Comparison of ENCODE assay signal across 11 cellular contexts in genomic region chr1:44409019-44409602, GRCh38. TPM values are rescaled to one million over a fixed set of nuclear protein-coding genes. Genes with fewer than 3 reads are reported as not detected.
A peak's percentile ranks its signal among the peaks of the same experiment; 100 is the strongest.
DNase-seq lines count a peak whose midpoint lies in the region; ATAC-seq and TF ChIP-seq lines count a peak whose summit lies in the region.
"Had no signal": no experiment of that assay in that cellular context is flagged by ENCODE, and none has a peak within 500 bp of the region (broad histone marks: within the 10 kb centered on the region; RNA-seq: fewer than 3 reads in every experiment).

No MANE protein-coding gene starts in this region.

- H3K9me3 Mint-ChIP-seq in activated T-cell treated with anti-CD3 and anti-CD28 coated beads, Interleukin-2, amount 50 U/mL, for 72 hours = no peaks in the 10 kb centered on the region
- H3K9me3 Mint-ChIP-seq in activated naive CD8-positive, alpha-beta T cell treated with anti-CD3 and anti-CD28 coated beads for 36 hours = no peaks in the 10 kb centered on the region
- H3K9me3 Mint-ChIP-seq in stimulated activated naive CD8-positive, alpha-beta T cell treated with anti-CD3 and anti-CD28 coated beads, Interleukin-15, amount 100 ng/mL, for 72 hours = no peaks in the 10 kb centered on the region

- no peaks in the 10 kb centered on the region for H3K9me3 ChIP-seq in iPS-20b (ENCODE audit: insufficient read depth, low read depth, low read length)
- H3K9me3 ChIP-seq in A673 (ENCODE audit: low read depth, low read length, poor library complexity, severe bottlenecking) = no peaks in the 10 kb centered on the region
- H3K9me3 ChIP-seq: SJCRH30 had no signal

- H3K4me3 ChIP-seq in iPS-20b (ENCODE audit: low read length) (peak overlapping the region; percentile 74), A673 (ENCODE audit: low read depth, low read length, poor library complexity, severe bottlenecking) (no peak overlapping the region)
- H3K4me3 ChIP-seq: SJCRH30 had no signal

- peaks cover 0 to 2% of the 10 kb centered on the region in 2 donors for H3K36me3 Mint-ChIP-seq in activated T-cell treated with anti-CD3 and anti-CD28 coated beads, Interleukin-2, amount 50 U/mL, for 72 hours (ENCODE audit: insufficient read depth in 2 of 2)
- no peaks in the 10 kb centered on the region for H3K36me3 Mint-ChIP-seq in activated naive CD8-positive, alpha-beta T cell treated with anti-CD3 and anti-CD28 coated beads for 36 hours

- intact Hi-C loops in A673 (cut with micrococcal nuclease; ENCODE audit: unreplicated experiment) = no loop called here

- no peak for TF ChIP-seq CTCF in A673 (conservative IDR thresholded peaks at IDR 0.05; ENCODE audit: low read depth, low read length)

- H3K27ac Mint-ChIP-seq in activated T-cell treated with anti-CD3 and anti-CD28 coated beads, Interleukin-2, amount 50 U/mL, for 72 hours = no peak overlapping the region
- no peak overlapping the region for H3K27ac Mint-ChIP-seq in activated naive CD8-positive, alpha-beta T cell treated with anti-CD3 and anti-CD28 coated beads for 36 hours
- no peak overlapping the region for H3K27ac Mint-ChIP-seq in stimulated activated naive CD8-positive, alpha-beta T cell treated with anti-CD3 and anti-CD28 coated beads, Interleukin-15, amount 100 ng/mL, for 72 hours

- H3K4me1 Mint-ChIP-seq in activated T-cell treated with anti-CD3 and anti-CD28 coated beads, Interleukin-2, amount 50 U/mL, for 72 hours (ENCODE audit: low read depth) = peaks cover 15% of the 10 kb centered on the region
- H3K4me1 Mint-ChIP-seq in activated naive CD8-positive, alpha-beta T cell treated with anti-CD3 and anti-CD28 coated beads for 36 hours = peaks cover 32% of the 10 kb centered on the region
- peaks cover 27% of the 10 kb centered on the region for H3K4me1 Mint-ChIP-seq in stimulated activated naive CD8-positive, alpha-beta T cell treated with anti-CD3 and anti-CD28 coated beads, Interleukin-15, amount 100 ng/mL, for 72 hours

- H3K27me3 ChIP-seq in iPS-20b (ENCODE audit: insufficient read depth, low read length) (peaks cover 89% of the 10 kb centered on the region), A673 (replicated peaks; ENCODE audit: insufficient read depth, low read depth, low read length, poor library complexity) (peaks cover 54% of the 10 kb centered on the region)

- H3K27ac ChIP-seq in iPS-20b (ENCODE audit: low read length) (no peak overlapping the region), A673 (ENCODE audit: low read depth, low read length, poor library complexity, severe bottlenecking) (no peak overlapping the region)
- H3K27ac ChIP-seq: SJCRH30 had no signal

- peaks cover 11% of the 10 kb centered on the region; the same call in 1 of the 2 replicates for H3K4me1 ChIP-seq in iPS-20b (ENCODE audit: insufficient read depth, low read length)
- peaks cover 10% of the 10 kb centered on the region for H3K4me1 ChIP-seq in A673 (ENCODE audit: insufficient read depth, low read length, poor library complexity, severe bottlenecking)
- H3K4me1 ChIP-seq: SJCRH30 had no signal

- H3K36me3 ChIP-seq in iPS-20b (ENCODE audit: insufficient read depth, low read depth, low read length) (peaks cover 12% of the 10 kb centered on the region; the same call in 1 of the 2 replicates), A673 (ENCODE audit: insufficient read depth, low read length, poor library complexity, severe bottlenecking) (no peaks in the 10 kb centered on the region)
- H3K36me3 ChIP-seq: SJCRH30 had no signal

- peak overlapping the region; percentile 76 to 85 for H3K4me3 Mint-ChIP-seq in activated T-cell treated with anti-CD3 and anti-CD28 coated beads, Interleukin-2, amount 50 U/mL, for 72 hours
- H3K4me3 Mint-ChIP-seq in activated naive CD8-positive, alpha-beta T cell treated with anti-CD3 and anti-CD28 coated beads for 36 hours = peak overlapping the region; percentile 57
- peak overlapping the region; percentile 69 to 75 for H3K4me3 Mint-ChIP-seq in stimulated activated naive CD8-positive, alpha-beta T cell treated with anti-CD3 and anti-CD28 coated beads, Interleukin-15, amount 100 ng/mL, for 72 hours

- no TSS peak for BruUV-seq in A673 (replicated peaks; lab: Mats Ljungman, UMichigan)

- CTCF ChIA-PET in A673 (lab: Charles Lee) = no interaction called here

- peak overlapping the region; percentile 1; the same call in 1 of the 2 replicates for H3K9ac ChIP-seq in iPS-20b (ENCODE audit: low read depth, low read length)

- POLR2A ChIA-PET in A673 (lab: Charles Lee; ENCODE audit: low non-redundant PET) = no interaction called here

- no peak for ATAC-seq in activated T-cell treated with anti-CD3 and anti-CD28 coated beads, Interleukin-2, amount 50 U/mL, for 72 hours (replicated peaks in 1 of 2)
- ATAC-seq in stimulated activated naive CD8-positive, alpha-beta T cell treated with anti-CD3 and anti-CD28 coated beads, Interleukin-15, amount 100 ng/mL, for 72 hours = no peak

- H3K27me3 Mint-ChIP-seq in activated T-cell treated with anti-CD3 and anti-CD28 coated beads, Interleukin-2, amount 50 U/mL, for 72 hours (ENCODE audit: low read depth) = peaks cover 14% of the 10 kb centered on the region
- peaks cover 33% of the 10 kb centered on the region for H3K27me3 Mint-ChIP-seq in activated naive CD8-positive, alpha-beta T cell treated with anti-CD3 and anti-CD28 coated beads for 36 hours
- H3K27me3 Mint-ChIP-seq in stimulated activated naive CD8-positive, alpha-beta T cell treated with anti-CD3 and anti-CD28 coated beads, Interleukin-15, amount 100 ng/mL, for 72 hours = no peaks in the 10 kb centered on the region

- DNase-seq in activated T-cell treated with anti-CD3 and anti-CD28 coated beads, Interleukin-2, amount 50 U/mL, for 72 hours = no peak
- no peak for DNase-seq in activated T-cell treated with anti-CD3 and anti-CD28 coated beads, Interleukin-2, amount 50 U/mL, for 48 hours
- no peak for DNase-seq in activated naive CD8-positive, alpha-beta T cell treated with anti-CD3 and anti-CD28 coated beads for 36 hours
- no peak for DNase-seq in stimulated activated naive CD8-positive, alpha-beta T cell treated with anti-CD3 and anti-CD28 coated beads, Interleukin-15, amount 100 ng/mL, for 72 hours
- DNase-seq in NCI-H1694 treated with DMSO at 0.1 percent for 48 hours (lab: John Stamatoyannopoulos, UW) (no peak), A673 (ENCODE audit: low spot score) (no peak), NK-92 (lab: John Stamatoyannopoulos, UW; ENCODE audit: unreplicated experiment) (no peak)
- DNase-seq: AML-193, NCI-H2171 treated with DMSO at 0.1 percent for 48 hours, SJCRH30 had no signal

RNA-seq across cellular contexts. Expression of gene RNF220, which starts 4.1 kb away (rescaled TPM):
- 10 to 100 TPM; 86.8 to 92.1 TPM for total RNA-seq in activated T-cell treated with anti-CD3 and anti-CD28 coated beads, Interleukin-2, amount 50 U/mL, for 72 hours
- 100 to 1,000 TPM in 1 of 2 experiments, 10 to 100 TPM in 1; 99.0 to 108 TPM for total RNA-seq in activated naive CD8-positive, alpha-beta T cell treated with anti-CD3 and anti-CD28 coated beads for 36 hours
- total RNA-seq in A673 (2021) = 80.6 and 86.0 TPM in 2 replicates

RNA-seq across cellular contexts. Expression of gene ERI3, which starts 54.1 kb away (rescaled TPM):
- 10 to 100 TPM; 30.4 to 45.5 TPM for total RNA-seq in activated T-cell treated with anti-CD3 and anti-CD28 coated beads, Interleukin-2, amount 50 U/mL, for 72 hours
- total RNA-seq in activated naive CD8-positive, alpha-beta T cell treated with anti-CD3 and anti-CD28 coated beads for 36 hours = 10 to 100 TPM; 47.3 to 48.2 TPM
- 95.4 and 97.9 TPM in 2 replicates for total RNA-seq in A673 (2021)
